ENCODE assay signal across 16 cellular contexts in the genomic region with DNA sequence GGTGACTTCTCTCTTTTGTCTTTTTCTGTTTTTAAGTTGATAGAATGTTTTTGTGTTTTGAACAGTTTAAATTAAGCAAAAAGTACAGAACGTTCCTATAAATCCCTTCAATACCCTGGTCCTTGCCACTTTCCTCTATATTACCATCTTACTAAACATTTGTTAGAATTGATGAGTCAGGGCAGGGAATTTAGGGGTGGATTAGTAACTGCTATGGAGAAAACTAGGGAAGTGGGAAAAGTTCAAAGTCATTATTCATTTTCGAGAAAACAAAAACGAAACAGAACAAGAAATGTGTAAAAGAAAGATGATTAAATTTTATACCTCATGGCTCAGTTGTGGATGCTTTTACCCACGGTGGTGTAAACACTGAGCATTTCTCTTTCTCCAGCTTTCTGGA.
DNase-seq lines count a peak whose midpoint lies in the region; ATAC-seq and TF ChIP-seq lines count a peak whose summit lies in the region.
"Had no signal": no experiment of that assay in that cellular context is flagged by ENCODE, and none has a peak within 500 bp of the region (broad histone marks: within the 10 kb centered on the region; RNA-seq: fewer than 3 reads in every experiment).

No MANE protein-coding gene starts in this region.

- peak overlapping the region; percentile 32 for H3K4me3 ChIP-seq in fibroblast of pulmonary artery (replicated peaks; ENCODE audit: low read depth, low read length)
- H3K4me3 ChIP-seq: ascending aorta had no signal

- H3K27ac ChIP-seq in RWPE1, result peak overlapping the region; percentile 97
- H3K27ac ChIP-seq: ascending aorta, HL-60 had no signal

- no peak for ATAC-seq in GM21576 (IDR thresholded peaks at IDR 0.05; ENCODE audit: unreplicated experiment)

- DNase-seq in A172 (ENCODE audit: low spot score) (peak; percentile 65), GM04503 (ENCODE audit: low read depth) (peak; percentile 51), RWPE1 (ENCODE audit: low spot score) (peak; percentile 93), fibroblast of pulmonary artery (ENCODE audit: low read depth) (peak; percentile 53), GDM1 (lab: John Stamatoyannopoulos, UW) (no peak), SIG-M5 treated with dmso at 0.1 percent for 504 hours (lab: John Stamatoyannopoulos, UW; ENCODE audit: unreplicated experiment) (no peak)
- DNase-seq in activated CD8-positive, alpha-beta memory T cell treated with anti-CD3 and anti-CD28 coated beads, Interleukin-2, amount 50 U/mL, for 48 hours, result no peak
- DNase-seq: activated CD4-positive, alpha-beta T cell treated with anti-CD3 and anti-CD28 coated beads, Interleukin-2, amount 50 U/mL, for 48 hours; foreskin melanocyte; Kasumi-1; NCI-H187 treated with DMSO at 0.1 percent for 48 hours; SHP77; stimulated activated naive CD4-positive, alpha-beta T cell treated with Interleukin-2 at 50 U/mL for 16 hours had no signal

- POLR2A ChIA-PET in RWPE1 (lab: Yijun Ruan, JAX; ENCODE audit: low non-redundant PET), result interaction anchor here (0.6 kb wide), 1 partner anchor 355 kb away, joined by 3 read pairs; no protein-coding TSS in a partner anchor

- no peak for TF ChIP-seq CTCF in RWPE1 (conservative IDR thresholded peaks at IDR 0.05; ENCODE audit: low read depth)
- TF ChIP-seq CTCF in fibroblast of pulmonary artery (IDR thresholded peaks at IDR 0.05; ENCODE audit: low read length, missing control alignments), result no peak

- CTCF ChIA-PET in RWPE1 (lab: Yijun Ruan, JAX), result interaction anchor here (0.6 to 1.0 kb wide), 2 partner anchors 180 to 239 kb away, joined by 3 read pairs; no protein-coding TSS in a partner anchor

Comparison
In these comparisons a context has a peak if more than half of its experiments do, and no peak if none do; other contexts are left out.
1. DNase-seq: peak in A172 (single experiment), GM04503 (single experiment), RWPE1 (single experiment) and fibroblast of pulmonary artery (single experiment); none in activated CD8-positive, alpha-beta memory T cell treated with anti-CD3 and anti-CD28 coated beads, Interleukin-2, amount 50 U/mL, for 48 hours (single experiment), GDM1 (single experiment) and SIG-M5 treated with dmso at 0.1 percent for 504 hours (single experiment).